ENCODE assay signal across 7 cellular contexts in the genomic region with DNA sequence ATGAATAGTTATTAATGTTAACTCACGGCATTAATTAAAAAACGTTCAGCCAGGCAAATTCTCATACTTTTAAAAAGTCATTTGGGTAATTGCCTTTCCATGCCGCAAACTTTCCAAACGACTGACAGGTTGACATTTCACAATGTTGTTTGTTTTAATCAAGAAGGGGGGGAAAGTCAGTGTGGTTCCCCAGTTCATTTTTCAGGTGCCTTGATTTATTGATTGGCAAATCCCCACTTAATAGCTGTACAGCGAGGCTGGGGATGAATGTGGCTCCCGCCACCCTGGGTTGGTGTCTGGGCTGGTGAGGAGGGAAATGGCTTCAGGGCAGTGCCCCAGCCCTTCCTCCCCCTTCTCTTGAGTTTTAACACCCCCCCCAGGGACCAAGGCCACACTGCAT.
"Had no signal": no experiment of that assay in that cellular context is flagged by ENCODE, and none has a peak within 500 bp of the region (broad histone marks: within the 10 kb centered on the region; RNA-seq: fewer than 3 reads in every experiment).

No MANE protein-coding gene starts in this region.

- ATAC-seq: GM23338 had no signal

- H3K4me3 Mint-ChIP-seq: GM23338, H9, IgD-negative memory B cell had no signal

- H3K4me1 Mint-ChIP-seq: GM23338, H9, IgD-negative memory B cell had no signal

- DNase-seq: H9, HCEC 1CT had no signal

- H3K27ac Mint-ChIP-seq: GM23338, H9, IgD-negative memory B cell had no signal

- H2AFZ ChIP-seq: GM23338 had no signal

- FAIRE-seq: H1, H54, HTR-8/SVneo had no signal

- H3K36me3 Mint-ChIP-seq: IgD-negative memory B cell had no signal

- H3K4me2 ChIP-seq: GM23338 had no signal

- H3K4me3 ChIP-seq: GM23338 had no signal
